8 cellular contexts compared by ENCODE assay signal in the genomic region with DNA sequence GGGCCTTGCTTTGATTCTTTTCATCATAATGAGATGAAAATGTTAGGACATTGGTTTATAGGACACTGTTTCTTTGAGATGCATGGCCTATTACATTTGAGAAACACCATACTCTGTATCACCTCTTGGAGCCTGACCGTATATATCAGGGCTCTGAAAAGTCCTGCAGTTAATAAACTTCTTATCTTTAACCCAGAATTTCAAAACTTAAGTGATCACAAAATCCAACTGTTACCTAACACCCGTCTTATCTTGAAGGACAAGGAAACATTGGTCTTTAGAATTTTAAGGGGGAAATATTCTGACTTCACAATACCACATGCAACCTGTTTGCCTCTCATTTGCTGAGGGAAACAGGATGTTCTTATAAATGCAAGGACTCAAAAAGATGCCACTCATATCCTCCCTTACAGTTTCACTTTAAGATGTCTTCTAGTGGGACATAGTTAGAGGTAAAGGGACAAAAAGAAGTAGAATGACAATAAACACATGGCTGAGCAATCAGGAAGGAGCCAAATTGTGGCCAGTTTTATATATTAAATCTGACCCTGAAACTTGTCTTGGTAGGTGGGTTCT.
DNase-seq lines count a peak whose midpoint lies in the region; ATAC-seq and TF ChIP-seq lines count a peak whose summit lies in the region.

No MANE protein-coding gene starts in this region.

- peaks cover 34% of the 10 kb centered on the region for H3K36me3 Mint-ChIP-seq in activated CD8-positive, alpha-beta T cell treated with anti-CD3 and anti-CD28 coated beads for 36 hours (ENCODE audit: low read depth)

- DNase-seq in activated CD8-positive, alpha-beta T cell treated with anti-CD3 and anti-CD28 coated beads for 36 hours = no peak
- DNase-seq in prostate gland (ENCODE audit: low spot score) (no peak), NCI-H2227 treated with DMSO at 0.1 percent for 48 hours (lab: John Stamatoyannopoulos, UW) (no peak), nucleus accumbens (lab: John Stamatoyannopoulos, UW) (no peak), omental fat pad (ENCODE audit: low spot score) (no peak), HuH-7.5 (ENCODE audit: low spot score) (no peak)

- H3K4me3 ChIP-seq in prostate gland = no peak overlapping the region

- WGBS in prostate gland = 79% methylated on average over 2 of the region's 2 CpGs

- no peaks in the 10 kb centered on the region for H3K36me3 ChIP-seq in prostate gland

- intact Hi-C loops in activated CD8-positive, alpha-beta T cell treated with anti-CD3 and anti-CD28 coated beads for 36 hours (cut with micrococcal nuclease) = loop anchor here (5.0 kb wide), 1 partner anchor 35 kb away; no protein-coding TSS in a partner anchor
- intact Hi-C loops in prostate gland (cut with DNase I) = loop anchor here (5.0 kb wide), 1 partner anchor 40 kb away; no protein-coding TSS in a partner anchor

- H3K4me1 ChIP-seq in prostate gland (replicated peaks) = peaks cover 13% of the 10 kb centered on the region

- peaks cover 75% of the 10 kb centered on the region for H3K4me1 Mint-ChIP-seq in activated CD8-positive, alpha-beta T cell treated with anti-CD3 and anti-CD28 coated beads for 36 hours (ENCODE audit: low read depth)

- H3K27ac Mint-ChIP-seq in activated CD8-positive, alpha-beta T cell treated with anti-CD3 and anti-CD28 coated beads for 36 hours = peak overlapping the region; percentile 84

- no peaks in the 10 kb centered on the region for H3K27me3 Mint-ChIP-seq in activated CD8-positive, alpha-beta T cell treated with anti-CD3 and anti-CD28 coated beads for 36 hours

- no peak for TF ChIP-seq CTCF in activated CD8-positive, alpha-beta T cell treated with anti-CD3 and anti-CD28 coated beads for 36 hours (IDR thresholded peaks at IDR 0.05)
- TF ChIP-seq CTCF in prostate gland (IDR thresholded peaks at IDR 0.05) (no peak), omental fat pad (IDR thresholded peaks at IDR 0.05) (no peak)

- no peaks in the 10 kb centered on the region for H3K9me3 Mint-ChIP-seq in activated CD8-positive, alpha-beta T cell treated with anti-CD3 and anti-CD28 coated beads for 36 hours

- H3K27ac ChIP-seq in prostate gland = peak overlapping the region; percentile 7 to 19

- no peak overlapping the region for H3K4me3 Mint-ChIP-seq in activated CD8-positive, alpha-beta T cell treated with anti-CD3 and anti-CD28 coated beads for 36 hours

- H3K9me3 ChIP-seq in prostate gland = no peaks in the 10 kb centered on the region

- no peak for TF ChIP-seq POLR2A in prostate gland (IDR thresholded peaks at IDR 0.05)

- ATAC-seq in GM18498 (IDR thresholded peaks at IDR 0.05; ENCODE audit: unreplicated experiment) (peak; percentile 34), HG02642 (IDR thresholded peaks at IDR 0.05; ENCODE audit: poor library complexity, unreplicated experiment) (peak; percentile 38), omental fat pad (ENCODE audit: low FRiP score) (no peak)
- ATAC-seq in activated CD8-positive, alpha-beta T cell treated with anti-CD3 and anti-CD28 coated beads for 36 hours = peak; percentile 70

- H3K27me3 ChIP-seq in prostate gland (replicated peaks; ENCODE audit: insufficient read depth) = no peaks in the 10 kb centered on the region

- CTCF ChIA-PET in activated CD8-positive, alpha-beta T cell treated with anti-CD3 and anti-CD28 coated beads for 36 hours (lab: Charles Lee) = interaction anchor here (0.8 to 1.6 kb wide), 2 partner anchors 36 to 278 kb away, joined by 3 to 4 read pairs; no protein-coding TSS in a partner anchor

- POLR2A ChIA-PET in activated CD8-positive, alpha-beta T cell treated with anti-CD3 and anti-CD28 coated beads for 36 hours (lab: Charles Lee) = interaction anchor here (1.0 to 1.3 kb wide), 4 partner anchors 15 to 197 kb away, joined by 3 to 4 read pairs (median 4); no protein-coding TSS in a partner anchor
